In genomic region chr6:37160922-37161778, GRCh38 we compare ENCODE assay signal across 9 cellular contexts. TPM values are rescaled to one million over a fixed set of nuclear protein-coding genes. Genes with fewer than 3 reads are reported as not detected.
DNase-seq lines count a peak whose midpoint lies in the region; ATAC-seq and TF ChIP-seq lines count a peak whose summit lies in the region.
"Had no signal": no experiment of that assay in that cellular context is flagged by ENCODE, and none has a peak within 500 bp of the region (broad histone marks: within the 10 kb centered on the region; RNA-seq: fewer than 3 reads in every experiment).

No MANE protein-coding gene starts in this region.

- no TSS peak for BruUV-seq in Caco-2 (replicated peaks; lab: Mats Ljungman, UMichigan)

- H3K36me3 ChIP-seq in Caco-2 (ENCODE audit: control insufficient read depth, insufficient read depth, low read length): no peaks in the 10 kb centered on the region
- no peaks in the 10 kb centered on the region for H3K36me3 ChIP-seq in mesenchymal stem cell (ENCODE audit: control insufficient read depth in 1 of 2, insufficient read depth in 2 of 2, low read depth in 1 of 2, low read length in 2 of 2)

- CTCF ChIA-PET in Caco-2 (lab: Charles Lee): interaction anchor here (0.6 to 1.3 kb wide), 3 partner anchors 13 to 893 kb away, joined by 3 to 6 read pairs (median 5); no protein-coding TSS in a partner anchor

- peaks cover 27% of the 10 kb centered on the region for H3K4me1 ChIP-seq in Caco-2
- peaks cover 3% of the 10 kb centered on the region for H3K4me1 ChIP-seq in mesenchymal stem cell (ENCODE audit: control insufficient read depth, insufficient read depth, low read depth, low read length)

- no peak overlapping the region for H2BK120ac ChIP-seq in mesenchymal stem cell (ENCODE audit: low read depth, low read length)

- no peaks in the 10 kb centered on the region for H3K9me3 Mint-ChIP-seq in Caco-2 (ENCODE audit: unreplicated experiment)
- H3K9me3 Mint-ChIP-seq in natural killer cell treated with Interleukin-12 subunit alpha and Interleukin-12 subunit beta and Interleukin-15 and Interleukin-18, amount 100 ng/mL, for 72 hours: no peaks in the 10 kb centered on the region

- H3K27ac ChIP-seq in mesenchymal stem cell (ENCODE audit: low read length, poor library complexity, severe bottlenecking): peak overlapping the region; percentile 67

- no peak overlapping the region for H3K4ac ChIP-seq in mesenchymal stem cell (ENCODE audit: low read depth in 1 of 2, low read length in 2 of 2)

- DNase-seq in Caco-2 (no peak), SKM-1 treated with dmso at 0.1 percent for 144 hours (lab: John Stamatoyannopoulos, UW; ENCODE audit: unreplicated experiment) (peak; percentile 97), mesenchymal stem cell (peak; percentile 34), NCI-H1417 (lab: John Stamatoyannopoulos, UW) (no peak), NCI-H128 (lab: John Stamatoyannopoulos, UW; ENCODE audit: unreplicated experiment) (no peak)
- DNase-seq in activated CD4-positive, alpha-beta T cell treated with anti-CD3 and anti-CD28 coated beads, Interleukin-2, amount 50 U/mL, for 1 hour: no peak
- no peak for DNase-seq in natural killer cell treated with Interleukin-12 subunit alpha and Interleukin-12 subunit beta and Interleukin-15 and Interleukin-18, amount 100 ng/mL, for 72 hours (ENCODE audit: low spot score)
- DNase-seq: NCI-H2081 had no signal

- H2BK5ac ChIP-seq in mesenchymal stem cell (ENCODE audit: low read depth, low read length, poor library complexity, severe bottlenecking): no peak overlapping the region

- no peaks in the 10 kb centered on the region for H3K79me1 ChIP-seq in mesenchymal stem cell (replicated peaks; ENCODE audit: low read length, poor library complexity, severe bottlenecking)

- no peak overlapping the region for H3K23ac ChIP-seq in mesenchymal stem cell (ENCODE audit: low read length in 2 of 2)

- no peaks in the 10 kb centered on the region for H3K27me3 ChIP-seq in Caco-2 (replicated peaks; ENCODE audit: control insufficient read depth, insufficient read depth, low read length)
- H3K27me3 ChIP-seq in mesenchymal stem cell (ENCODE audit: control insufficient read depth in 1 of 2, insufficient read depth in 1 of 2, low read length in 2 of 2): no peaks in the 10 kb centered on the region

- no peak overlapping the region for H4K8ac ChIP-seq in mesenchymal stem cell (ENCODE audit: low read length)

- no peak overlapping the region for H4K91ac ChIP-seq in mesenchymal stem cell (ENCODE audit: low read length)

- intact Hi-C loops in Caco-2 (cut with micrococcal nuclease; ENCODE audit: unreplicated experiment): no loop called here

- POLR2A ChIA-PET in Caco-2 (lab: Charles Lee): interaction anchor here (1.1 kb wide), 3 partner anchors 8 to 65 kb away, joined by 3 to 7 read pairs (median 3); partner anchors contain the start of gene PIM1

- WGBS in mesenchymal stem cell: 94% methylated on average over 7 of the region's 8 CpGs

- no peak overlapping the region for H2BK12ac ChIP-seq in mesenchymal stem cell (ENCODE audit: low read length in 2 of 2)

- H3K4me3 ChIP-seq in Caco-2 (ENCODE audit: low read depth, low read length) (no peak overlapping the region), mesenchymal stem cell (ENCODE audit: insufficient read depth in 1 of 2, low read depth in 1 of 2, low read length in 2 of 2) (no peak overlapping the region)

- H3K18ac ChIP-seq in mesenchymal stem cell (ENCODE audit: low read depth in 1 of 2, low read length in 2 of 2): peak overlapping the region; percentile 12 to 33

- no peak overlapping the region for H2BK15ac ChIP-seq in mesenchymal stem cell (ENCODE audit: low read depth, poor library complexity, severe bottlenecking)

- peaks cover 18% of the 10 kb centered on the region for H3K4me1 Mint-ChIP-seq in Caco-2 (ENCODE audit: low read depth, unreplicated experiment)
- H3K4me1 Mint-ChIP-seq in natural killer cell treated with Interleukin-12 subunit alpha and Interleukin-12 subunit beta and Interleukin-15 and Interleukin-18, amount 100 ng/mL, for 72 hours (ENCODE audit: low read depth in 2 of 2): peaks cover 14 to 16% of the 10 kb centered on the region in 2 donors

- peak; percentile 62 for ATAC-seq in HG02885 (IDR thresholded peaks at IDR 0.05; ENCODE audit: poor library complexity, unreplicated experiment)
- no peak for ATAC-seq in natural killer cell treated with Interleukin-12 subunit alpha and Interleukin-12 subunit beta and Interleukin-15 and Interleukin-18, amount 100 ng/mL, for 72 hours

- H3K4me2 ChIP-seq in mesenchymal stem cell (ENCODE audit: low read length, poor library complexity, severe bottlenecking): no peak overlapping the region

- H3K27me3 Mint-ChIP-seq in Caco-2 (ENCODE audit: insufficient read depth, unreplicated experiment): no peaks in the 10 kb centered on the region
- H3K27me3 Mint-ChIP-seq in natural killer cell treated with Interleukin-12 subunit alpha and Interleukin-12 subunit beta and Interleukin-15 and Interleukin-18, amount 100 ng/mL, for 72 hours: peaks cover 6% of the 10 kb centered on the region in 2 donors

- no peaks in the 10 kb centered on the region for H3K9me3 ChIP-seq in Caco-2
- no peaks in the 10 kb centered on the region for H3K9me3 ChIP-seq in mesenchymal stem cell (ENCODE audit: control insufficient read depth, low read length)

- TF ChIP-seq CTCF in Caco-2 (IDR thresholded peaks at IDR 0.05; ENCODE audit: insufficient read depth in 1 of 2, low read depth in 1 of 2, low read length in 1 of 2, severe bottlenecking in 1 of 2, unreplicated experiment in 1 of 2): no peak

- H3K9ac ChIP-seq in mesenchymal stem cell (ENCODE audit: low read length): peak overlapping the region; percentile 11

- no peak overlapping the region for H2AFZ ChIP-seq in mesenchymal stem cell (ENCODE audit: low read depth, low read length)

- peak overlapping the region in 1 of 2 experiments; percentile 48 for H3K14ac ChIP-seq in mesenchymal stem cell (ENCODE audit: low read length in 2 of 2)

- H3K4me3 Mint-ChIP-seq in Caco-2 (ENCODE audit: unreplicated experiment): no peak overlapping the region
- H3K4me3 Mint-ChIP-seq in natural killer cell treated with Interleukin-12 subunit alpha and Interleukin-12 subunit beta and Interleukin-15 and Interleukin-18, amount 100 ng/mL, for 72 hours: no peak overlapping the region

- H3K36me3 Mint-ChIP-seq in Caco-2 (ENCODE audit: insufficient read depth, unreplicated experiment): no peaks in the 10 kb centered on the region
- no peaks in the 10 kb centered on the region for H3K36me3 Mint-ChIP-seq in natural killer cell treated with Interleukin-12 subunit alpha and Interleukin-12 subunit beta and Interleukin-15 and Interleukin-18, amount 100 ng/mL, for 72 hours

- H2AK5ac ChIP-seq in mesenchymal stem cell (ENCODE audit: low read length, severe bottlenecking): no peak overlapping the region

- H3K27ac Mint-ChIP-seq in Caco-2 (ENCODE audit: unreplicated experiment): peak overlapping the region; percentile 68
- peak overlapping the region in 1 of 2 donors; percentile 19 for H3K27ac Mint-ChIP-seq in natural killer cell treated with Interleukin-12 subunit alpha and Interleukin-12 subunit beta and Interleukin-15 and Interleukin-18, amount 100 ng/mL, for 72 hours

RNA-seq across cellular contexts. Expression of gene PIM1, which starts 8.8 kb away (rescaled TPM):
- 43.8 and 48.3 TPM in 2 replicates for total RNA-seq in Caco-2 (2022)
- polyA plus RNA-seq in mesenchymal stem cell (2013, experiment 1 of 2): 14.5 TPM
- polyA plus RNA-seq in mesenchymal stem cell (2013, experiment 2 of 2): 13.6 TPM
- total RNA-seq in natural killer cell treated with Interleukin-12 subunit alpha and Interleukin-12 subunit beta and Interleukin-15 and Interleukin-18, amount 100 ng/mL, for 72 hours: 100 to 1,000 TPM; 511 to 723 TPM

Comparison
In these comparisons a context has a peak if more than half of its experiments do, and no peak if none do; other contexts are left out.
1. DNase-seq: peak in SKM-1 treated with dmso at 0.1 percent for 144 hours (single experiment) and mesenchymal stem cell (single experiment); none in Caco-2 (0 of 2), activated CD4-positive, alpha-beta T cell treated with anti-CD3 and anti-CD28 coated beads, Interleukin-2, amount 50 U/mL, for 1 hour (single experiment), NCI-H1417 (0 of 3), NCI-H128 (single experiment) and natural killer cell treated with Interleukin-12 subunit alpha and Interleukin-12 subunit beta and Interleukin-15 and Interleukin-18, amount 100 ng/mL, for 72 hours (single experiment).
2. RNA of gene PIM1, which starts 8.8 kb away (total RNA-seq): 511 to 723 TPM in natural killer cell treated with Interleukin-12 subunit alpha and Interleukin-12 subunit beta and Interleukin-15 and Interleukin-18, amount 100 ng/mL, for 72 hours; 43.8 to 48.3 TPM in Caco-2; every median in the first group is over 10 times any median in the second.